10 cellular contexts compared by ENCODE assay signal in genomic region chr14:104968541-104969401, GRCh38. TPM values are rescaled to one million over a fixed set of nuclear protein-coding genes. Genes with fewer than 3 reads are reported as not detected.
DNase-seq lines count a peak whose midpoint lies in the region; ATAC-seq and TF ChIP-seq lines count a peak whose summit lies in the region.
"Had no signal": no experiment of that assay in that cellular context is flagged by ENCODE, and none has a peak within 500 bp of the region (broad histone marks: within the 10 kb centered on the region; RNA-seq: fewer than 3 reads in every experiment).

No MANE protein-coding gene starts in this region.

- no peak overlapping the region for H2AFZ ChIP-seq in osteoblast (ENCODE audit: low read length)

- H3K27ac Mint-ChIP-seq in Calu3 (ENCODE audit: unreplicated experiment) = peak overlapping the region; percentile 12
- no peak overlapping the region for H3K27ac Mint-ChIP-seq in stimulated activated naive CD8-positive, alpha-beta T cell treated with anti-CD3 and anti-CD28 coated beads, Interleukin-15, amount 100 ng/mL, for 72 hours
- H3K27ac Mint-ChIP-seq: activated CD4-positive, alpha-beta T cell treated with anti-CD3 and anti-CD28 coated beads, Interleukin-2, amount 10 ng/mL, durations not matched to agents 24 days and 14 days had no signal

- H3K4me1 Mint-ChIP-seq in Calu3 (ENCODE audit: low read depth, unreplicated experiment) = peaks cover 19% of the 10 kb centered on the region
- H3K4me1 Mint-ChIP-seq in stimulated activated naive CD8-positive, alpha-beta T cell treated with anti-CD3 and anti-CD28 coated beads, Interleukin-15, amount 100 ng/mL, for 72 hours = peaks cover 10% of the 10 kb centered on the region
- H3K4me1 Mint-ChIP-seq: activated CD4-positive, alpha-beta T cell treated with anti-CD3 and anti-CD28 coated beads, Interleukin-2, amount 10 ng/mL, durations not matched to agents 24 days and 14 days had no signal

- peaks cover 60 to 85% (median 84%) of the 10 kb centered on the region in 4 donors for H3K4me1 ChIP-seq in esophagus muscularis mucosa
- peaks cover 35% of the 10 kb centered on the region for H3K4me1 ChIP-seq in osteoblast (ENCODE audit: insufficient read depth, low read length)

- peak overlapping the region; percentile 54 to 66 (median 60) for H3K4me3 ChIP-seq in esophagus muscularis mucosa
- peak overlapping the region; percentile 69 for H3K4me3 ChIP-seq in osteoblast (ENCODE audit: insufficient read depth, low read length)

- H4K20me1 ChIP-seq in osteoblast (ENCODE audit: insufficient read depth, low read length) = no peaks in the 10 kb centered on the region

- peaks cover 0 to 3% (median 0%) of the 10 kb centered on the region in 4 donors for H3K36me3 ChIP-seq in esophagus muscularis mucosa
- H3K36me3 ChIP-seq in osteoblast (ENCODE audit: insufficient read depth, low read length) = no peaks in the 10 kb centered on the region

- H3K9me3 ChIP-seq in esophagus muscularis mucosa (no peaks in the 10 kb centered on the region), osteoblast (ENCODE audit: low read depth, low read length) (no peaks in the 10 kb centered on the region)

- H3K9me3 Mint-ChIP-seq in Calu3 (ENCODE audit: low read depth, unreplicated experiment) = no peaks in the 10 kb centered on the region
- H3K9me3 Mint-ChIP-seq in stimulated activated naive CD8-positive, alpha-beta T cell treated with anti-CD3 and anti-CD28 coated beads, Interleukin-15, amount 100 ng/mL, for 72 hours = no peaks in the 10 kb centered on the region
- H3K9me3 Mint-ChIP-seq: activated CD4-positive, alpha-beta T cell treated with anti-CD3 and anti-CD28 coated beads, Interleukin-2, amount 10 ng/mL, durations not matched to agents 24 days and 14 days had no signal

- no peak for TF ChIP-seq CTCF in Calu3 (IDR thresholded peaks at IDR 0.05; ENCODE audit: unreplicated experiment)
- TF ChIP-seq CTCF in esophagus muscularis mucosa (IDR thresholded peaks at IDR 0.05) = no peak
- TF ChIP-seq CTCF in osteoblast (IDR thresholded peaks at IDR 0.05; ENCODE audit: extremely low read depth, low read depth, low read length) = peak; percentile 40

- peak overlapping the region; percentile 82 for H3K4me2 ChIP-seq in osteoblast (ENCODE audit: insufficient read depth, low read length)

- CTCF ChIA-PET in Calu3 (lab: Charles Lee) = no interaction called here

- H3K27ac ChIP-seq in esophagus muscularis mucosa (replicated peaks in 1 of 4) (peak overlapping the region; percentile 87 to 99 (median 94)), osteoblast (ENCODE audit: low read depth, low read length) (no peak overlapping the region)

- no peak for TF ChIP-seq EP300 in esophagus muscularis mucosa (IDR thresholded peaks at IDR 0.05)

- H3K27me3 ChIP-seq in esophagus muscularis mucosa (peaks cover 0 to 5% (median 0%) of the 10 kb centered on the region in 4 donors), osteoblast (ENCODE audit: insufficient read depth, low read length) (no peaks in the 10 kb centered on the region)

- H3K4me3 Mint-ChIP-seq in Calu3 (ENCODE audit: low read depth, unreplicated experiment) = peak overlapping the region; percentile 77
- H3K4me3 Mint-ChIP-seq in stimulated activated naive CD8-positive, alpha-beta T cell treated with anti-CD3 and anti-CD28 coated beads, Interleukin-15, amount 100 ng/mL, for 72 hours = no peak overlapping the region
- H3K4me3 Mint-ChIP-seq: activated CD4-positive, alpha-beta T cell treated with anti-CD3 and anti-CD28 coated beads, Interleukin-2, amount 10 ng/mL, durations not matched to agents 24 days and 14 days had no signal

- H3K27me3 Mint-ChIP-seq in Calu3 (ENCODE audit: unreplicated experiment) = no peaks in the 10 kb centered on the region
- peaks cover 40% of the 10 kb centered on the region for H3K27me3 Mint-ChIP-seq in stimulated activated naive CD8-positive, alpha-beta T cell treated with anti-CD3 and anti-CD28 coated beads, Interleukin-15, amount 100 ng/mL, for 72 hours

- 36% methylated on average over 17 of the region's 21 CpGs for WGBS in esophagus muscularis mucosa

- H3K79me2 ChIP-seq in osteoblast (ENCODE audit: insufficient read depth, low read length) = peaks cover 2% of the 10 kb centered on the region

- ATAC-seq in HG03378 (IDR thresholded peaks at IDR 0.05; ENCODE audit: unreplicated experiment) = no peak
- ATAC-seq in stimulated activated naive CD8-positive, alpha-beta T cell treated with anti-CD3 and anti-CD28 coated beads, Interleukin-15, amount 100 ng/mL, for 72 hours = no peak

- intact Hi-C loops in Calu3 (cut with micrococcal nuclease; ENCODE audit: unreplicated experiment) = no loop called here
- intact Hi-C loops in esophagus muscularis mucosa (cut with DNase I) = no loop called here

- BruUV-seq in Calu3 (replicated peaks; lab: Mats Ljungman, UMichigan) = no TSS peak

- DNase-seq in Calu3 (no peak), NCI-H526 (lab: John Stamatoyannopoulos, UW) (peak; percentile 73 to 93), esophagus muscularis mucosa (ENCODE audit: extremely low spot score) (no peak), osteoblast (ENCODE audit: insufficient read length, low spot score, missing footprints) (peak; percentile 94), SHP77 (lab: John Stamatoyannopoulos, UW) (no peak)
- no peak for DNase-seq in stimulated activated naive CD8-positive, alpha-beta T cell treated with anti-CD3 and anti-CD28 coated beads, Interleukin-15, amount 100 ng/mL, for 72 hours
- DNase-seq in stimulated activated CD4-positive, alpha-beta T cell treated with anti-CD3 and anti-CD28 coated beads, Interleukin-2, amount 100 ng/mL, for 24 hours = no peak
- DNase-seq: activated CD4-positive, alpha-beta T cell treated with anti-CD3 and anti-CD28 coated beads, Interleukin-2, amount 10 ng/mL, durations not matched to agents 24 days and 14 days; foreskin melanocyte had no signal

- no peak for TF ChIP-seq POLR2A in esophagus muscularis mucosa (IDR thresholded peaks at IDR 0.05; ENCODE audit: low read depth)

- peaks cover 75% of the 10 kb centered on the region for H3K36me3 Mint-ChIP-seq in Calu3 (ENCODE audit: insufficient read depth, unreplicated experiment)

RNA-seq across cellular contexts. Expression of gene AHNAK2, which starts 9.4 kb away (rescaled TPM):
- total RNA-seq in Calu3 (2022) = 42.0 and 56.5 TPM in 2 replicates
- 100 to 1,000 TPM in 3 of 4 donors, 10 to 100 TPM in 1; 95.3 to 277 (median 195) TPM for total RNA-seq in esophagus muscularis mucosa
- 30.8 and 31.8 TPM in 2 replicates for total RNA-seq in osteoblast

RNA-seq across cellular contexts. Expression of gene CLBA1, which starts 16.8 kb away (rescaled TPM):
- total RNA-seq in Calu3 (2022) (12.8 and 13.8 TPM in 2 replicates), esophagus muscularis mucosa (1 to 10 TPM; 3.7 to 9.8 (median 6.7) TPM), osteoblast (11.5 and 12.3 TPM in 2 replicates)

RNA-seq across cellular contexts. Expression of gene PLD4, which starts 44.1 kb away (rescaled TPM):
- total RNA-seq in Calu3 (2022) (0.09 and 0.12 TPM in 2 replicates), esophagus muscularis mucosa (under 1 TPM; under 0.01 to 0.50 (median 0.15) TPM), osteoblast (not detected in 2 replicates)

RNA-seq across cellular contexts. Expression of gene CDCA4, which starts 52.1 kb away (rescaled TPM):
- total RNA-seq in Calu3 (2022) (28.9 and 32.4 TPM in 2 replicates), esophagus muscularis mucosa (1 to 10 TPM; 5.0 to 8.0 (median 6.0) TPM), osteoblast (13.3 and 13.8 TPM in 2 replicates)

Comparison
In these comparisons a context has a peak if more than half of its experiments do, and no peak if none do; other contexts are left out.
1. DNase-seq: peak in NCI-H526 (2 of 2) and osteoblast (single experiment); none in Calu3 (single experiment), esophagus muscularis mucosa (single experiment), SHP77 (0 of 2), stimulated activated naive CD8-positive, alpha-beta T cell treated with anti-CD3 and anti-CD28 coated beads, Interleukin-15, amount 100 ng/mL, for 72 hours (0 of 2) and stimulated activated CD4-positive, alpha-beta T cell treated with anti-CD3 and anti-CD28 coated beads, Interleukin-2, amount 100 ng/mL, for 24 hours (0 of 2).